In genomic region chr14:90642239-90642717, GRCh38 we compare ENCODE assay signal across 1 cellular context.
TF ChIP-seq lines count a peak whose summit lies in the region.

No MANE protein-coding gene starts in this region.

TF ChIP-seq in GM23338, 12 proteins besides CTCF, POLR2A, EP300 and RAD21 (continued from another document):
- TF ChIP-seq ZNF462 (CRISPR knock-in tag; IDR thresholded peaks at IDR 0.05) (peak; percentile 91), ETS1 (IDR thresholded peaks at IDR 0.05) (no peak), STAT1 (IDR thresholded peaks at IDR 0.05; ENCODE audit: unreplicated experiment) (no peak), CREB1 (CRISPR knock-in tag; IDR thresholded peaks at IDR 0.05; ENCODE audit: low read depth) (0 out of 2 replicates have a peak, but pooled peaks have one; percentile 37), NANOG (IDR thresholded peaks at IDR 0.05; ENCODE audit: borderline replicate concordance) (peak; percentile 69; the same call in 1 of the 2 replicates)
